In the genomic region with DNA sequence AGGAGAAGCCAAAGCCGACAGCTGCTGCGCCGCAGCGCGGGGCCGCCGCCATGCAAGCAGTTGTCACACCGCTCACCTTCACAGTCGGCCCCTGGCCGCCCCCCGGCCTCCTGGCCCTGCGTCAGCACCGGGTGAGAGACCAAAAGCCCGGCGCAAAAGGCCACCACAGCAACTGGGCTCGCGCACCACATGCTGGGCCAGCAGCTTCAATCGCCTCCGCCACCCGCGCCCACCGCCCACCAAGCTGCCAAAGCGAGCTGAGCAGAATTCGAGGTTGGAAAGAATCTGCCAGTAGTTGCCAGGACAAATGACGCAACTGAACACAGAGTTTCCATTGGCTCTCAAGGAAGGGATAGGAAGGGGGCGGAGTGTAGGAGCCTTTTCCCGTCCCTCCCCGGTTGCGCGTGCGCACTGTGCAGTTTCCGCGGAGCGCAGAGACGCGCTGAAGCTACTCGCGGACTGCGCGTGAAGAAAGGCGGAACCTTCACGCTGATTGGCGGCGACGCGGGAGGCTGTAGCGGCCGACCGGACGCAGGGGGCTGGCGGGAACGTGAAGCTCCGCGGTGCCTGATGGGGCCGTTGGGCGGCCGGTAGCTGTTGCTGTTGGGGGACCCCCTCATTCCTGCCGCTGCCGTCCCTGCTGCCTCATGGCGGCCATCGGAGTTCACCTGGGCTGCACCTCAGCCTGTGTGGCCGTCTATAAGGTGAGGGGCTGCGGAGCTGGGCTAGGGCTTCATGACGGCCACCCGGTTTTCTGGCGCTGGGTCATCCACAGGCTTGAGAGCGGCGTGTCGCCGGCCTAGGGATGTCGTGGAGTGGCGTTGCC, we compare ENCODE assay signal across 8 cellular contexts. TPM values are rescaled to one million over a fixed set of nuclear protein-coding genes. Genes with fewer than 3 reads are reported as not detected.
A peak's percentile ranks its signal among the peaks of the same experiment; 100 is the strongest.
DNase-seq lines count a peak whose midpoint lies in the region; TF ChIP-seq lines count a peak whose summit lies in the region.

A gene (minus strand): TSS at position 282 of the 826 bp plus-strand sequence. CDS start 91 bp downstream, at position 191.
A gene with protein sequence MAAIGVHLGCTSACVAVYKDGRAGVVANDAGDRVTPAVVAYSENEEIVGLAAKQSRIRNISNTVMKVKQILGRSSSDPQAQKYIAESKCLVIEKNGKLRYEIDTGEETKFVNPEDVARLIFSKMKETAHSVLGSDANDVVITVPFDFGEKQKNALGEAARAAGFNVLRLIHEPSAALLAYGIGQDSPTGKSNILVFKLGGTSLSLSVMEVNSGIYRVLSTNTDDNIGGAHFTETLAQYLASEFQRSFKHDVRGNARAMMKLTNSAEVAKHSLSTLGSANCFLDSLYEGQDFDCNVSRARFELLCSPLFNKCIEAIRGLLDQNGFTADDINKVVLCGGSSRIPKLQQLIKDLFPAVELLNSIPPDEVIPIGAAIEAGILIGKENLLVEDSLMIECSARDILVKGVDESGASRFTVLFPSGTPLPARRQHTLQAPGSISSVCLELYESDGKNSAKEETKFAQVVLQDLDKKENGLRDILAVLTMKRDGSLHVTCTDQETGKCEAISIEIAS (plus strand): TSS at position 551 of the 826 bp plus-strand sequence. CDS start 97 bp downstream, at position 648.
A gene with protein sequence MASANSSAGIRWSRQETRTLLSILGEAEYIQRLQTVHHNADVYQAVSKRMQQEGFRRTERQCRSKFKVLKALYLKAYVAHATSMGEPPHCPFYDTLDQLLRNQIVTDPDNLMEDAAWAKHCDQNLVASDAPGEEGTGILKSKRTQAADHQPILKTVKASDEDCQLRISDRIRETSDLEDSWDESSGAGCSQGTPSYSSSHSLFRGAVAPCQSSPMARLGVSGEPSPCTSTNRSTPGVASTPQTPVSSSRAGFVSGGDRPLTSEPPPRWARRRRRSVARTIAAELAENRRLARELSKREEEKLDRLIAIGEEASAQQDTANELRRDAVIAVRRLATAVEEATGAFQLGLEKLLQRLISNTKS (plus strand): TSS at position 551 of the 826 bp plus-strand sequence. CDS start 3,979 bp downstream, outside the sequence.

- H3K27ac ChIP-seq in MM.1S (ENCODE audit: low read length): peak within 1 kb of the TSS; percentile 71

- peak within 1 kb of the TSS; percentile 90 to 96 (median 92) for H3K4me3 Mint-ChIP-seq in nephron
- peak within 1 kb of the TSS; percentile 96 for H3K4me3 Mint-ChIP-seq in stimulated activated naive CD8-positive, alpha-beta T cell treated with anti-CD3 and anti-CD28 coated beads, Interleukin-15, Interleukin-2, amounts not matched to agents 100 ng/mL and 50 ng/mL, for 24 hours

- H3K36me3 Mint-ChIP-seq in nephron (ENCODE audit: low read depth): peaks cover 30% of the 10 kb centered on the region
- peaks cover 47% of the 10 kb centered on the region for H3K36me3 Mint-ChIP-seq in stimulated activated naive CD8-positive, alpha-beta T cell treated with anti-CD3 and anti-CD28 coated beads, Interleukin-15, Interleukin-2, amounts not matched to agents 100 ng/mL and 50 ng/mL, for 24 hours (ENCODE audit: low read depth)

- peaks cover 29% of the 10 kb centered on the region for H3K4me1 Mint-ChIP-seq in nephron
- peaks cover 24% of the 10 kb centered on the region for H3K4me1 Mint-ChIP-seq in stimulated activated naive CD8-positive, alpha-beta T cell treated with anti-CD3 and anti-CD28 coated beads, Interleukin-15, Interleukin-2, amounts not matched to agents 100 ng/mL and 50 ng/mL, for 24 hours (ENCODE audit: low read depth)

- no peaks in the 10 kb centered on the region for H3K9me3 ChIP-seq in ES-I3 (ENCODE audit: control insufficient read depth, insufficient read depth, low read length)
- H3K9me3 ChIP-seq in HAP-1: no peaks in the 10 kb centered on the region
- no peaks in the 10 kb centered on the region for H3K9me3 ChIP-seq in MM.1S (replicated peaks; ENCODE audit: insufficient read depth, low read length)

- TF ChIP-seq CTCF in MM.1S (IDR thresholded peaks at IDR 0.05; ENCODE audit: low read length): no peak
- no peak for TF ChIP-seq CTCF in fibroblast of the aortic adventitia (IDR thresholded peaks at IDR 0.05; ENCODE audit: insufficient read depth, low read length)
- TF ChIP-seq CTCF in nephron (IDR thresholded peaks at IDR 0.05; ENCODE audit: unreplicated experiment in 3 of 3): peak in 1 of 3 experiments; percentile 13

- no peaks in the 10 kb centered on the region for H3K9me2 ChIP-seq in MM.1S (replicated peaks; ENCODE audit: insufficient read depth, low read length)

- H4K20me1 ChIP-seq in MM.1S (ENCODE audit: insufficient read depth, low read length): no peaks in the 10 kb centered on the region

- H3K4me1 ChIP-seq in ES-I3 (ENCODE audit: insufficient read depth, low read length) (no peaks in the 10 kb centered on the region), HAP-1 (peaks cover 11% of the 10 kb centered on the region), MM.1S (ENCODE audit: low read length) (peaks cover 4% of the 10 kb centered on the region; the same call in 1 of the 2 replicates)

- peak within 1 kb of the TSS; percentile 85 for H3K4me2 ChIP-seq in MM.1S (ENCODE audit: low read depth, low read length)

- no peaks in the 10 kb centered on the region for H3K27me3 ChIP-seq in HAP-1 (ENCODE audit: low read depth)
- no peaks in the 10 kb centered on the region for H3K27me3 ChIP-seq in MM.1S (replicated peaks; ENCODE audit: insufficient read depth, low read length)

- H3F3A ChIP-seq in MM.1S (ENCODE audit: insufficient read depth, low read length): no peaks in the 10 kb centered on the region

- H3K9me3 Mint-ChIP-seq in nephron: no peaks in the 10 kb centered on the region
- H3K9me3 Mint-ChIP-seq in stimulated activated naive CD8-positive, alpha-beta T cell treated with anti-CD3 and anti-CD28 coated beads, Interleukin-15, Interleukin-2, amounts not matched to agents 100 ng/mL and 50 ng/mL, for 24 hours: no peaks in the 10 kb centered on the region

- H3K4me3 ChIP-seq in HAP-1 (peak within 1 kb of the TSS; percentile 98), MM.1S (ENCODE audit: low read length) (peak within 1 kb of the TSS; percentile 98), fibroblast of the aortic adventitia (ENCODE audit: low read depth, low read length) (peak within 1 kb of the TSS; percentile 88)

- peak within 1 kb of the TSS; percentile 72 for H2AFZ ChIP-seq in MM.1S (ENCODE audit: low read length)

- peaks cover 10% of the 10 kb centered on the region; the same call in 1 of the 2 replicates for H3K36me3 ChIP-seq in ES-I3 (ENCODE audit: insufficient read depth, low read length)
- peaks cover 34% of the 10 kb centered on the region for H3K36me3 ChIP-seq in HAP-1 (replicated peaks)
- peaks cover 7% of the 10 kb centered on the region for H3K36me3 ChIP-seq in MM.1S (replicated peaks; ENCODE audit: insufficient read depth, low read length)

- H3K27me3 Mint-ChIP-seq in nephron (ENCODE audit: low read depth): no peaks in the 10 kb centered on the region
- H3K27me3 Mint-ChIP-seq in stimulated activated naive CD8-positive, alpha-beta T cell treated with anti-CD3 and anti-CD28 coated beads, Interleukin-15, Interleukin-2, amounts not matched to agents 100 ng/mL and 50 ng/mL, for 24 hours: no peaks in the 10 kb centered on the region

- H3K79me2 ChIP-seq in MM.1S (ENCODE audit: low read length): peaks cover 48% of the 10 kb centered on the region

- peak; percentile 98 for DNase-seq in HAP-1 (ENCODE audit: low spot score in 2 of 2)
- peak; percentile 100 for DNase-seq in MM.1S
- peak; percentile 77 for DNase-seq in SIG-M5 (lab: John Stamatoyannopoulos, UW)
- DNase-seq in activated gamma-delta T cell (lab: John Stamatoyannopoulos, UW): peak; percentile 99
- peak; percentile 99 for DNase-seq in fibroblast of the aortic adventitia (ENCODE audit: low read depth)

- H3K9ac ChIP-seq in ES-I3 (ENCODE audit: low read depth, low read length): peak within 1 kb of the TSS; percentile 83
- peak within 1 kb of the TSS; percentile 98 for H3K9ac ChIP-seq in MM.1S (ENCODE audit: low read length)

- in situ Hi-C loops in HAP-1 (cut with MboI; ENCODE audit: low sequenced_read_pairs): no loop called here

- H3K27ac Mint-ChIP-seq in nephron: peak within 1 kb of the TSS; percentile 99 to 100 (median 100)
- peak within 1 kb of the TSS; percentile 93 for H3K27ac Mint-ChIP-seq in stimulated activated naive CD8-positive, alpha-beta T cell treated with anti-CD3 and anti-CD28 coated beads, Interleukin-15, Interleukin-2, amounts not matched to agents 100 ng/mL and 50 ng/mL, for 24 hours

RNA-seq across cellular contexts. Expression of the first gene that starts in this region (rescaled TPM):
- total RNA-seq in fibroblast of the aortic adventitia (ENCODE audit: low replicate concordance): 1.2 and 2.4 TPM in 2 replicates

RNA-seq across cellular contexts. Expression of the second gene that starts in this region (rescaled TPM):
- total RNA-seq in fibroblast of the aortic adventitia (ENCODE audit: low replicate concordance): 13.7 and 19.7 TPM in 2 replicates

RNA-seq across cellular contexts. Expression of the third gene that starts in this region (rescaled TPM):
- 7.7 and 18.5 TPM in 2 replicates for total RNA-seq in fibroblast of the aortic adventitia (ENCODE audit: low replicate concordance)

Comparison
In these comparisons a context has a peak if more than half of its experiments do, and no peak if none do; other contexts are left out.
1. Peak in every context shown above with its lines: DNase-seq, H3K4me3 ChIP-seq and H3K27ac ChIP-seq.